Comparison of ENCODE assay signal across 20 cellular contexts in the genomic region with DNA sequence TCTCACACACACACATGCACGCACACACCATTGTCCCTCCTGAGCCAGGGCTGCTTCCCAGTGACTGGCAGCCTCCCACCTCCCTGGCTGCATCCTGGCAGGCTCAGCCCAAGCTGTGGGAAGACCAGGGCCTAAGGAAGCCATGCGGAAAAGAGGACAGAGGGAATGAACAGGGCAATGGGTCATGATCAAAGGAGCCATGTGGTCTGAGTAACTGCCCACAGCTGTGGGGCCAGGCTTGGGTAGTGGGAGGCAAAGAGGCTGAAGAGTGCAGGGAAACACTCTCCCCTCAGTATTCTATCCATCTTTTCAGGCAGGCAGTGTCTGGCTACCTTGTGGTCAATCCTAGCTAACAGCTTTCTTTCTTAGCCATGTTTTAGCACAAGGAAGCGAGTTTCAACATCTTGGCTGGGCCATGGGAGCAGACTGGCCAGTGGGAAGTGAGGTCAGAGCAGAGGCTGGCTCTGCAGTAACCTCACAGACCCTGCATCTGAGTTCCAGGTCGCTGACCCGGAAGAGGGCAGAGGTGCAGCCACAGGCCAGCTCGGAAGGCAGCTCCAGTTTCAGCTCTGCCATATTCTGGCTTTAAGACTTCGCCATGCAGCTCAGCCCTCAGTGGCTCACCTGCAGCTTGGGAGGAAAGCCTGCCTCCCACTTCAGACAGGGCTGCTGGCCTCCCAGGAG. TPM values are rescaled to one million over a fixed set of nuclear protein-coding genes. Genes with fewer than 3 reads are reported as not detected.
DNase-seq lines count a peak whose midpoint lies in the region; ATAC-seq, FAIRE-seq and TF ChIP-seq lines count a peak whose summit lies in the region.
"Had no signal": no experiment of that assay in that cellular context is flagged by ENCODE, and none has a peak within 500 bp of the region (broad histone marks: within the 10 kb centered on the region; RNA-seq: fewer than 3 reads in every experiment).

No MANE protein-coding gene starts in this region.

- POLR2A ChIA-PET in naive thymus-derived CD8-positive, alpha-beta T cell (lab: Charles Lee) = no interaction called here

- no peaks in the 10 kb centered on the region for H3K36me3 ChIP-seq in astrocyte (ENCODE audit: insufficient read depth, low read length)
- no peaks in the 10 kb centered on the region for H3K36me3 ChIP-seq in neuronal stem cell (replicated peaks in 1 of 2; ENCODE audit: control insufficient read depth in 2 of 2, insufficient read depth in 2 of 2, low read length in 2 of 2)

- FAIRE-seq in astrocyte (lab: Jason Lieb, UNC) = no peak

- TF ChIP-seq CTCF in astrocyte (IDR thresholded peaks at IDR 0.05; ENCODE audit: insufficient read depth, low read depth, low read length) (no peak), fibroblast of villous mesenchyme (IDR thresholded peaks at IDR 0.05; ENCODE audit: insufficient read depth, low read depth, low read length) (no peak), GM10266 (IDR thresholded peaks at IDR 0.05; ENCODE audit: control insufficient read depth, insufficient read depth, low read depth, missing control alignments) (no peak)

- no peak overlapping the region for H3K4me3 Mint-ChIP-seq in astrocyte (ENCODE audit: unreplicated experiment)
- H3K4me3 Mint-ChIP-seq in naive thymus-derived CD8-positive, alpha-beta T cell = no peak overlapping the region

- peaks cover 17% of the 10 kb centered on the region for H3K4me1 Mint-ChIP-seq in astrocyte (ENCODE audit: low read depth, unreplicated experiment)
- H3K4me1 Mint-ChIP-seq in naive thymus-derived CD8-positive, alpha-beta T cell = no peaks in the 10 kb centered on the region

- H3K4me2 ChIP-seq in astrocyte (ENCODE audit: low read length) (no peak overlapping the region), neuronal stem cell (ENCODE audit: insufficient read depth, low read length, poor library complexity, severe bottlenecking) (no peak overlapping the region)
- H3K4me2 ChIP-seq: KMS-11 had no signal

- WGBS in neuronal stem cell (ENCODE audit: extremely low coverage in 2 of 2, insufficient read length in 2 of 2, insufficient replicate concordance in 1 of 2), 2 donors = no CpG with 5 or more reads among the region's 7 CpGs

- H2AFZ ChIP-seq in astrocyte (ENCODE audit: low read depth, low read length) (no peak overlapping the region), neuronal stem cell (ENCODE audit: low read length) (peak overlapping the region; percentile 75)
- H2AFZ ChIP-seq: GM23248 had no signal

- H4K91ac ChIP-seq in neuronal stem cell (ENCODE audit: low read depth, low read length, poor library complexity) = no peak overlapping the region

- H2BK15ac ChIP-seq in neuronal stem cell (ENCODE audit: low read length) = peak overlapping the region; percentile 59

- no peaks in the 10 kb centered on the region for H3K27me3 ChIP-seq in astrocyte (ENCODE audit: insufficient read depth, low read length)
- peaks cover 0 to 23% (median 0%) of the 10 kb centered on the region in 3 experiments for H3K27me3 ChIP-seq in neuronal stem cell (ENCODE audit: control insufficient read depth in 3 of 3, insufficient read depth in 3 of 3, low read depth in 1 of 3, low read length in 3 of 3)

- H4K20me1 ChIP-seq in astrocyte (ENCODE audit: insufficient read depth, low read length) = no peaks in the 10 kb centered on the region

- H3K18ac ChIP-seq in neuronal stem cell (ENCODE audit: low read length) = peak overlapping the region; percentile 90

- H2BK12ac ChIP-seq in neuronal stem cell (ENCODE audit: low read length) = no peak overlapping the region

- H2BK120ac ChIP-seq in neuronal stem cell (ENCODE audit: low read depth, low read length) = peak overlapping the region; percentile 13

- no peaks in the 10 kb centered on the region for H3K36me3 Mint-ChIP-seq in astrocyte (ENCODE audit: low read depth, unreplicated experiment)
- no peaks in the 10 kb centered on the region for H3K36me3 Mint-ChIP-seq in naive thymus-derived CD8-positive, alpha-beta T cell

- peak overlapping the region; percentile 62 for H2BK5ac ChIP-seq in neuronal stem cell (ENCODE audit: low read length)

- intact Hi-C loops in posterior vena cava (cut with DNase I) = no loop called here

- H3K79me2 ChIP-seq in astrocyte (ENCODE audit: insufficient read depth, low read length) = no peaks in the 10 kb centered on the region

- peak overlapping the region; percentile 41 for H3K27ac Mint-ChIP-seq in astrocyte (ENCODE audit: unreplicated experiment)
- no peak overlapping the region for H3K27ac Mint-ChIP-seq in naive thymus-derived CD8-positive, alpha-beta T cell

- H3K9ac ChIP-seq in astrocyte (ENCODE audit: low read length) (no peak overlapping the region), neuronal stem cell (ENCODE audit: low read depth, low read length, poor library complexity) (peak overlapping the region; percentile 66)
- H3K9ac ChIP-seq: GM23248, KMS-11 had no signal

- H3K27me3 Mint-ChIP-seq in astrocyte (ENCODE audit: low read depth, unreplicated experiment) = peaks cover 18% of the 10 kb centered on the region
- peaks cover 0 to 12% (median 5%) of the 10 kb centered on the region in 5 donors for H3K27me3 Mint-ChIP-seq in naive thymus-derived CD8-positive, alpha-beta T cell

- H3K23ac ChIP-seq in neuronal stem cell (ENCODE audit: low read depth, low read length, poor library complexity) = peak overlapping the region; percentile 48

- H3K79me1 ChIP-seq in neuronal stem cell (ENCODE audit: low read depth, low read length) = no peaks in the 10 kb centered on the region

- H3K27ac ChIP-seq in astrocyte (ENCODE audit: low read depth, low read length) = no peak overlapping the region
- H3K27ac ChIP-seq in neuronal stem cell (replicated peaks; ENCODE audit: low read length) = peak overlapping the region; percentile 9
- H3K27ac ChIP-seq: GM23248, KMS-11 had no signal

- no peak for ATAC-seq in naive thymus-derived CD8-positive, alpha-beta T cell

- DNase-seq in astrocyte (ENCODE audit: low read depth) = no peak
- peak; percentile 3 for DNase-seq in fibroblast of villous mesenchyme (ENCODE audit: low read depth)
- DNase-seq in neuronal stem cell (ENCODE audit: low spot score) = no peak
- DNase-seq in GM10266 (ENCODE audit: extremely low spot score) = no peak
- no peak for DNase-seq in posterior vena cava (ENCODE audit: low spot score)
- DNase-seq in naive thymus-derived CD8-positive, alpha-beta T cell = no peak
- DNase-seq in T-helper 2 cell = no peak
- DNase-seq: COR-L47; DMS153; EL; GM23248; NCI-H1436; NCI-H2029; NCI-H2171; NCI-H446; NK-92 treated with Interleukin-12 subunit alpha and Interleukin-12 subunit beta, amount 100 ng/mL, for 24 hours; RPMI8226 had no signal

- H3K4ac ChIP-seq in neuronal stem cell (ENCODE audit: low read length) = no peak overlapping the region

- H3K4me3 ChIP-seq in astrocyte (ENCODE audit: insufficient read depth, low read depth, low read length) = no peak overlapping the region
- H3K4me3 ChIP-seq in fibroblast of villous mesenchyme (ENCODE audit: low read depth, low read length) = no peak overlapping the region
- no peak overlapping the region for H3K4me3 ChIP-seq in neuronal stem cell (ENCODE audit: low read length in 2 of 2)
- H3K4me3 ChIP-seq: GM23248 had no signal

- H3K4me1 ChIP-seq in astrocyte (ENCODE audit: insufficient read depth, low read length) (no peaks in the 10 kb centered on the region), neuronal stem cell (ENCODE audit: control insufficient read depth in 2 of 2, insufficient read depth in 1 of 2, low read depth in 1 of 2, low read length in 2 of 2) (peaks cover 17 to 19% of the 10 kb centered on the region in 2 donors)

- peak overlapping the region; percentile 22 for H3K14ac ChIP-seq in neuronal stem cell (ENCODE audit: low read length)

- peak overlapping the region; percentile 91 for H2AK5ac ChIP-seq in neuronal stem cell (ENCODE audit: low read depth, low read length)

- no peaks in the 10 kb centered on the region for H3K9me3 ChIP-seq in astrocyte (ENCODE audit: insufficient read depth, low read depth, low read length)
- no peaks in the 10 kb centered on the region for H3K9me3 ChIP-seq in neuronal stem cell (replicated peaks in 1 of 2; ENCODE audit: control insufficient read depth in 2 of 2, insufficient read depth in 1 of 2, low read depth in 1 of 2, low read length in 2 of 2)

- H3K9me3 Mint-ChIP-seq in astrocyte (ENCODE audit: unreplicated experiment) = no peaks in the 10 kb centered on the region
- H3K9me3 Mint-ChIP-seq in naive thymus-derived CD8-positive, alpha-beta T cell = no peaks in the 10 kb centered on the region

- peak overlapping the region; percentile 20 for H4K8ac ChIP-seq in neuronal stem cell (ENCODE audit: low read depth, low read length)

RNA-seq across cellular contexts. Expression of a gene that starts 18.1 kb away (rescaled TPM):
- total RNA-seq in astrocyte = not detected in 2 replicates
- not detected in 2 replicates for total RNA-seq in fibroblast of villous mesenchyme
- not detected for polyA plus RNA-seq in neuronal stem cell (2013, experiment 1 of 2)
- polyA plus RNA-seq in neuronal stem cell (2013, experiment 2 of 2) = not detected
- not detected for total RNA-seq in posterior vena cava
- not detected for total RNA-seq in naive thymus-derived CD8-positive, alpha-beta T cell
- polyA plus RNA-seq in naive thymus-derived CD8-positive, alpha-beta T cell = not detected
- total RNA-seq: GM23248, M059J, OCI-LY7 had no signal
- polyA plus RNA-seq: GM23248 had no signal

RNA-seq across cellular contexts. Expression of a gene that starts 56.4 kb away (rescaled TPM):
- not detected in 2 replicates for total RNA-seq in astrocyte
- total RNA-seq in fibroblast of villous mesenchyme = not detected in 2 replicates
- polyA plus RNA-seq in neuronal stem cell (2013, experiment 1 of 2) = not detected
- polyA plus RNA-seq in neuronal stem cell (2013, experiment 2 of 2) = not detected
- total RNA-seq in posterior vena cava = not detected
- not detected for total RNA-seq in naive thymus-derived CD8-positive, alpha-beta T cell
- not detected for polyA plus RNA-seq in naive thymus-derived CD8-positive, alpha-beta T cell
- total RNA-seq: GM23248, M059J, OCI-LY7 had no signal
- polyA plus RNA-seq: GM23248 had no signal

RNA-seq across cellular contexts. Expression of a gene that starts 59.2 kb away (rescaled TPM):
- total RNA-seq in astrocyte = not detected in 2 replicates
- not detected in 2 replicates for total RNA-seq in fibroblast of villous mesenchyme
- not detected for polyA plus RNA-seq in neuronal stem cell (2013, experiment 1 of 2)
- not detected for polyA plus RNA-seq in neuronal stem cell (2013, experiment 2 of 2)
- not detected for total RNA-seq in posterior vena cava
- not detected for total RNA-seq in naive thymus-derived CD8-positive, alpha-beta T cell
- not detected for polyA plus RNA-seq in naive thymus-derived CD8-positive, alpha-beta T cell
- total RNA-seq: GM23248, M059J, OCI-LY7 had no signal
- polyA plus RNA-seq: GM23248 had no signal
